In genomic region chr6:11490996-11491395, GRCh38 we compare ENCODE assay signal across 8 cellular contexts.
"Had no signal": no experiment of that assay in that cellular context is flagged by ENCODE, and none has a peak within 500 bp of the region (broad histone marks: within the 10 kb centered on the region; RNA-seq: fewer than 3 reads in every experiment).

No MANE protein-coding gene starts in this region.

- H3K27ac Mint-ChIP-seq: GM23338, HFFc6, IgD-negative memory B cell had no signal

- H3K4me2 ChIP-seq: GM23338 had no signal

- H3K27me3 Mint-ChIP-seq: IgD-negative memory B cell had no signal

- H3K9me3 Mint-ChIP-seq: GM23338, HFFc6, IgD-negative memory B cell had no signal

- H3K27ac ChIP-seq: HL-60 had no signal

- H3K4me3 Mint-ChIP-seq: GM23338, HFFc6, IgD-negative memory B cell had no signal

- ATAC-seq: GM23338 had no signal

- DNase-seq: H7, HCEC 1CT, HFFc6, Kasumi-1, KG1 had no signal

- H3K4me3 ChIP-seq: GM23338 had no signal

- H2AFZ ChIP-seq: GM23338 had no signal
